1 cellular context compared by ENCODE assay signal in genomic region chr18:33660696-33661310, GRCh38.
TF ChIP-seq lines count a peak whose summit lies in the region.

No MANE protein-coding gene starts in this region.

TF ChIP-seq in HEK293, 187 proteins besides CTCF, POLR2A, EP300 and RAD21 (continued from another document):
- no peak for TF ChIP-seq HIC1 (tag by site-specific recombination; IDR thresholded peaks at IDR 0.05)
- TF ChIP-seq ZNF621 (tag by site-specific recombination; IDR thresholded peaks at IDR 0.05) = no peak
- TF ChIP-seq ZNF776 (tag by site-specific recombination; IDR thresholded peaks at IDR 0.05; ENCODE audit: borderline replicate concordance) = no peak
- no peak for TF ChIP-seq AEBP2 (tag by site-specific recombination; IDR thresholded peaks at IDR 0.05; ENCODE audit: borderline replicate concordance)
- TF ChIP-seq ZNF777 (tag by site-specific recombination; IDR thresholded peaks at IDR 0.05; ENCODE audit: borderline replicate concordance) = no peak
- TF ChIP-seq ZNF518A (tag by site-specific recombination; conservative IDR thresholded peaks at IDR 0.05; ENCODE audit: low read depth) = 0 out of 2 replicates have a peak, but pooled peaks have one; percentile 19
- TF ChIP-seq ZNF202 (tag by site-specific recombination; IDR thresholded peaks at IDR 0.05; ENCODE audit: borderline replicate concordance) = no peak
- TF ChIP-seq ZNF768 (tag by site-specific recombination; IDR thresholded peaks at IDR 0.05) = no peak
- TF ChIP-seq ZNF404 (tag by site-specific recombination; IDR thresholded peaks at IDR 0.05) = no peak
- TF ChIP-seq ZNF121 (tag by site-specific recombination; IDR thresholded peaks at IDR 0.05) = no peak
- no peak for TF ChIP-seq MYNN (tag by site-specific recombination; IDR thresholded peaks at IDR 0.05; ENCODE audit: borderline replicate concordance)
- no peak for TF ChIP-seq ZNF48 (tag by site-specific recombination; IDR thresholded peaks at IDR 0.05)
- 0 out of 2 replicates have a peak, but pooled peaks have one; percentile 12 for TF ChIP-seq ZNF692 (tag by site-specific recombination; IDR thresholded peaks at IDR 0.05)
- TF ChIP-seq ZBTB17 (tag by site-specific recombination; IDR thresholded peaks at IDR 0.05) = 0 out of 2 replicates have a peak, but pooled peaks have one; percentile 17
- peak; percentile 78 for TF ChIP-seq BCL11B (tag by site-specific recombination; IDR thresholded peaks at IDR 0.05; ENCODE audit: low read depth)
- TF ChIP-seq ZNF19 (tag by site-specific recombination; IDR thresholded peaks at IDR 0.05; ENCODE audit: low read depth) = no peak
- no peak for TF ChIP-seq ZFP69B (tag by site-specific recombination; IDR thresholded peaks at IDR 0.05)
- no peak for TF ChIP-seq ZNF18 (tag by site-specific recombination; IDR thresholded peaks at IDR 0.05)
- no peak for TF ChIP-seq ZNF626 (tag by site-specific recombination; IDR thresholded peaks at IDR 0.05)
- no peak for TF ChIP-seq ZNF416 (tag by site-specific recombination; IDR thresholded peaks at IDR 0.05)
- no peak for TF ChIP-seq BCL11A (tag by site-specific recombination; IDR thresholded peaks at IDR 0.05; ENCODE audit: low read depth)
- TF ChIP-seq ZNF24 (tag by site-specific recombination; IDR thresholded peaks at IDR 0.05) = no peak
- TF ChIP-seq ZNF175 (tag by site-specific recombination; IDR thresholded peaks at IDR 0.05) = no peak
- TF ChIP-seq GLIS2 (tag by site-specific recombination; IDR thresholded peaks at IDR 0.05) = no peak
- TF ChIP-seq FEZF1 (tag by site-specific recombination; IDR thresholded peaks at IDR 0.05) = peak; percentile 98
- no peak for TF ChIP-seq ZNF274 (IDR thresholded peaks at IDR 0.05; ENCODE audit: low read length)
- TF ChIP-seq ZNF274 (tag by site-specific recombination; IDR thresholded peaks at IDR 0.05; ENCODE audit: borderline replicate concordance) = no peak
- no peak for TF ChIP-seq ZNF623 (tag by site-specific recombination; IDR thresholded peaks at IDR 0.05)
- TF ChIP-seq ZNF157 (tag by site-specific recombination; IDR thresholded peaks at IDR 0.05) = no peak
- no peak for TF ChIP-seq ZNF423 (tag by site-specific recombination; IDR thresholded peaks at IDR 0.05)
- no peak for TF ChIP-seq ZNF138 (tag by site-specific recombination; IDR thresholded peaks at IDR 0.05; ENCODE audit: borderline replicate concordance)
- no peak for TF ChIP-seq ZNF354C (tag by site-specific recombination; IDR thresholded peaks at IDR 0.05; ENCODE audit: borderline replicate concordance, low read depth)
- TF ChIP-seq ZNF26 (tag by site-specific recombination; IDR thresholded peaks at IDR 0.05) = no peak
- TF ChIP-seq ZNF133 (tag by site-specific recombination; IDR thresholded peaks at IDR 0.05) = no peak
- TF ChIP-seq ZBTB44 (tag by site-specific recombination; IDR thresholded peaks at IDR 0.05) = 0 out of 2 replicates have a peak, but pooled peaks have one; percentile 23
- TF ChIP-seq ZNF571 (tag by site-specific recombination; IDR thresholded peaks at IDR 0.05) = no peak
- no peak for TF ChIP-seq MZF1 (tag by site-specific recombination; IDR thresholded peaks at IDR 0.05; ENCODE audit: borderline replicate concordance)
- TF ChIP-seq TRIM28 (IDR thresholded peaks at IDR 0.05; ENCODE audit: borderline replicate concordance, low read length) = peak; percentile 86
- TF ChIP-seq ZNF148 (tag by site-specific recombination; IDR thresholded peaks at IDR 0.05; ENCODE audit: borderline replicate concordance) = no peak
- TF ChIP-seq RBAK (tag by site-specific recombination; IDR thresholded peaks at IDR 0.05) = no peak
- peak; percentile 56; the same call in 1 of the 2 replicates for TF ChIP-seq TCF7L2 (IDR thresholded peaks at IDR 0.05; ENCODE audit: borderline replicate concordance, low read depth, low read length)
- peak; percentile 39; the same call in 1 of the 2 replicates for TF ChIP-seq ZNF10 (tag by site-specific recombination; IDR thresholded peaks at IDR 0.05)
- no peak for TF ChIP-seq ZNF558 (tag by site-specific recombination; IDR thresholded peaks at IDR 0.05)
- 0 out of 2 replicates have a peak, but pooled peaks have one; percentile 50 for TF ChIP-seq ZEB2 (tag by site-specific recombination; IDR thresholded peaks at IDR 0.05)
- no peak for TF ChIP-seq ZNF677 (tag by site-specific recombination; IDR thresholded peaks at IDR 0.05)
